8 cellular contexts compared by ENCODE assay signal in genomic region chr3:195954752-195955119, GRCh38. TPM values are rescaled to one million over a fixed set of nuclear protein-coding genes. Genes with fewer than 3 reads are reported as not detected.
A peak's percentile ranks its signal among the peaks of the same experiment; 100 is the strongest.
DNase-seq lines count a peak whose midpoint lies in the region; ATAC-seq and TF ChIP-seq lines count a peak whose summit lies in the region.
"Not testable (repeated sequence)": the region's sequence is repeated elsewhere in the genome, so short reads cannot be mapped to it uniquely, and the experiment has no call there.

No MANE protein-coding gene starts in this region.

- 1% methylated on average over 17 of the region's 27 CpGs; no CpG with 5 or more reads in 1 of the 2 donors for WGBS in testis, 2 donors

- not testable (repeated sequence) for H3K79me2 ChIP-seq in GM23338 (replicated peaks; ENCODE audit: insufficient read depth)

- H3K27ac ChIP-seq in GM23338 (ENCODE audit: low read depth); testis: not testable (repeated sequence)

- not testable (repeated sequence) for H3K4me1 ChIP-seq in GM23338 (ENCODE audit: insufficient read depth); testis

- H3K27ac Mint-ChIP-seq in GM23338 (peak overlapping the region; percentile 84; the same call in 1 of the 2 replicates), osteocyte (ENCODE audit: unreplicated experiment) (peak overlapping the region; percentile 44)

- not testable (repeated sequence) for H3K9me2 ChIP-seq in GM23338 (ENCODE audit: insufficient read depth)

- H2AFZ ChIP-seq in GM23338, result not testable (repeated sequence)

- H3K27me3 ChIP-seq in GM23338 (ENCODE audit: insufficient read depth); testis: not testable (repeated sequence)

- not testable (repeated sequence) for H4K20me1 ChIP-seq in GM23338 (replicated peaks; ENCODE audit: insufficient read depth)

- H3K36me3 Mint-ChIP-seq in GM23338 (ENCODE audit: low read depth); osteocyte (ENCODE audit: unreplicated experiment): not testable (repeated sequence)

- not testable (repeated sequence) for H3K9me3 Mint-ChIP-seq in GM23338; osteocyte (ENCODE audit: unreplicated experiment)

- H3F3A ChIP-seq in GM23338 (replicated peaks; ENCODE audit: low read depth), result not testable (repeated sequence)

- peak; percentile 38 for ATAC-seq in GM18508 (IDR thresholded peaks at IDR 0.05; ENCODE audit: insufficient read depth, unreplicated experiment)
- peak; percentile 78 for ATAC-seq in GM23338
- peak; percentile 33 for ATAC-seq in HG03457 (IDR thresholded peaks at IDR 0.05; ENCODE audit: unreplicated experiment)
- peak; percentile 18 to 52 for ATAC-seq in left cardiac atrium

- not testable (repeated sequence) for H3K9me3 ChIP-seq in testis

- H3K36me3 ChIP-seq in GM23338 (ENCODE audit: insufficient read depth); testis (ENCODE audit: low read depth, missing control alignments): not testable (repeated sequence)

- not testable (repeated sequence) for TF ChIP-seq POLR2A in testis (IDR thresholded peaks at IDR 0.05)

- not testable (repeated sequence) for H3K27me3 Mint-ChIP-seq in GM23338 (ENCODE audit: insufficient read depth, low read depth, poor library complexity); osteocyte (ENCODE audit: unreplicated experiment)

- intact Hi-C loops in left cardiac atrium (cut with DNase I); testis (cut with DNase I; ENCODE audit: low total_unique reads): not testable (repeated sequence)

- peak overlapping the region; percentile 89 for H3K4me3 Mint-ChIP-seq in GM23338
- peak overlapping the region; percentile 80 for H3K4me3 Mint-ChIP-seq in osteocyte (ENCODE audit: unreplicated experiment)

- H3K4me3 ChIP-seq in GM23338, result peak overlapping the region; percentile 64
- H3K4me3 ChIP-seq in astrocyte of the cerebellum (ENCODE audit: low read depth, low read length), result peak overlapping the region; percentile 39
- peak overlapping the region; percentile 48 to 52 for H3K4me3 ChIP-seq in testis

- DNase-seq in GM23338 (ENCODE audit: low spot score); astrocyte of the cerebellum (ENCODE audit: low read depth); left cardiac atrium; testis: not testable (repeated sequence)
- DNase-seq in activated CD4-positive, alpha-beta T cell treated with anti-CD3 and anti-CD28 coated beads for 1 hour, result peak; percentile 44
- DNase-seq in osteocyte (ENCODE audit: extremely low spot score, unreplicated experiment), result peak; percentile 81

- in situ Hi-C loops in astrocyte of the cerebellum (cut with HindIII; ENCODE audit: low sequenced_read_pairs), result not testable (repeated sequence)

- peak overlapping the region; percentile 67; the same call in 1 of the 2 replicates for H3K4me2 ChIP-seq in GM23338

- not testable (repeated sequence) for TF ChIP-seq CTCF in GM23338 (conservative IDR thresholded peaks at IDR 0.05; ENCODE audit: low read depth in 2 of 2); astrocyte of the cerebellum (IDR thresholded peaks at IDR 0.05; ENCODE audit: low read depth, low read length, missing control alignments); osteocyte (IDR thresholded peaks at IDR 0.05); testis (IDR thresholded peaks at IDR 0.05)

- H3K4me1 Mint-ChIP-seq in GM23338 (peaks cover 11% of the 10 kb centered on the region; the same call in 2 of the 3 replicates), osteocyte (ENCODE audit: unreplicated experiment) (peaks cover 10% of the 10 kb centered on the region)

RNA-seq across cellular contexts. Expression of gene TNK2, which starts 46.4 kb away (rescaled TPM):
- total RNA-seq in GM23338 (2014; rRNA removed; shearing (Covaris generic)), result 17.4 and 22.5 TPM in 2 replicates
- polyA plus RNA-seq in GM23338 (2016; fragmentation: Nextera tagmentation; extraction: Ambion mirVana) (9.6 and 10.0 TPM in 2 replicates), testis (ENCODE audit: insufficient read depth, low read depth, low replicate concordance) (43.9 TPM)
- total RNA-seq in left cardiac atrium (10 to 100 TPM; 47.6 to 50.4 TPM), osteocyte (42.9 and 54.2 TPM in 2 replicates), testis (10 to 100 TPM; 71.4 to 71.6 TPM)
